Comparison of ENCODE assay signal across 14 cellular contexts in the genomic region with DNA sequence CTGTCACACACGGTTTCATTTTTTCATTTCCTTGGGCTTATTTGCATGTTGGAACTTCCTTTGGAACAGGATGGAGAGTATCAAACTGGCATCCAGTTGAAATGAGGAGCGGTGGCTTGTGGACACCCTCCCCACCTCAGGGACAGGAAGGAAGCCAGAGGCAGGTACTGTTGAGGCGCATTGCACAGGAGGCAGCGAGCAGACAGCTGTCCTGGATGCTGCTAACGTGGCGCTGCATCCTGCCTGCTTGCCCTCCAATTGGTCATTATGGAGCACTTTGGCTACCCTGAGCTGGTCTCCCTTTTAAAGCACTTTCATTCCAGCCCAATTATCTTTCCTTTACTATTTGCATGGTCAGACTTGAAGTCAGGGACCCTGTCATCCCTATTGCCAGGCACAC.
DNase-seq lines count a peak whose midpoint lies in the region; ATAC-seq and TF ChIP-seq lines count a peak whose summit lies in the region.
"Had no signal": no experiment of that assay in that cellular context is flagged by ENCODE, and none has a peak within 500 bp of the region (broad histone marks: within the 10 kb centered on the region; RNA-seq: fewer than 3 reads in every experiment).

No MANE protein-coding gene starts in this region.

- ATAC-seq in memory B cell (ENCODE audit: low read depth), result peak; percentile 44
- no peak for ATAC-seq in GM21367 (IDR thresholded peaks at IDR 0.05; ENCODE audit: unreplicated experiment)
- ATAC-seq: GM23338 had no signal

- peak overlapping the region; percentile 41 for H3K4me3 Mint-ChIP-seq in memory B cell
- H3K4me3 Mint-ChIP-seq: GM23338 had no signal

- no peaks in the 10 kb centered on the region for H3K36me3 ChIP-seq in BLaER1
- H3K36me3 ChIP-seq in GM06990 (ENCODE audit: control insufficient read depth, insufficient read depth, low read length), result no peaks in the 10 kb centered on the region

- peaks cover 47% of the 10 kb centered on the region for H3K4me1 ChIP-seq in BLaER1

- H3K9me3 Mint-ChIP-seq in memory B cell, result no peaks in the 10 kb centered on the region
- H3K9me3 Mint-ChIP-seq: CD8-positive, alpha-beta memory T cell; GM23338 had no signal

- H3K27ac Mint-ChIP-seq in memory B cell, result no peak overlapping the region
- H3K27ac Mint-ChIP-seq: GM23338 had no signal

- H3K4me1 Mint-ChIP-seq in memory B cell, result peaks cover 34% of the 10 kb centered on the region
- H3K4me1 Mint-ChIP-seq: GM23338 had no signal

- no peaks in the 10 kb centered on the region for H3K27me3 Mint-ChIP-seq in memory B cell
- H3K27me3 Mint-ChIP-seq: CD8-positive, alpha-beta memory T cell had no signal

- H3K4me2 ChIP-seq in BLaER1, result peak overlapping the region; percentile 53
- H3K4me2 ChIP-seq: GM23338, SK-N-SH had no signal

- no peaks in the 10 kb centered on the region for H4K20me1 ChIP-seq in BLaER1

- H3K27me3 ChIP-seq in BLaER1, result no peaks in the 10 kb centered on the region
- H3K27me3 ChIP-seq in GM06990 (replicated peaks; ENCODE audit: control insufficient read depth, insufficient read depth, low read length), result no peaks in the 10 kb centered on the region

- no peak overlapping the region for H3K4me3 ChIP-seq in BLaER1
- H3K4me3 ChIP-seq in GM06990 (replicated peaks; ENCODE audit: low read depth, low read length), result no peak overlapping the region
- H3K4me3 ChIP-seq: GM23338 had no signal

- peaks cover 5% of the 10 kb centered on the region; the same call in 1 of the 2 replicates for H3K9me3 ChIP-seq in BLaER1
- H3K9me3 ChIP-seq: SK-N-SH had no signal

- no peak for TF ChIP-seq CTCF in GM06990 (IDR thresholded peaks at IDR 0.05; ENCODE audit: insufficient read depth, low read length, poor library complexity, severe bottlenecking)

- H3K27ac ChIP-seq in BLaER1 (no peak overlapping the region), caudate nucleus (ENCODE audit: low read depth, low read length) (no peak overlapping the region)

- no peaks in the 10 kb centered on the region for H3K36me3 Mint-ChIP-seq in memory B cell

- peak; percentile 16 for DNase-seq in GM06990 (ENCODE audit: extremely low read depth, insufficient read length)
- DNase-seq in NCI-H524 treated with DMSO at 0.1 percent for 48 hours (lab: John Stamatoyannopoulos, UW), result peak; percentile 30
- no peak for DNase-seq in memory B cell (ENCODE audit: low spot score in 2 of 2)
- no peak for DNase-seq in midbrain (lab: John Stamatoyannopoulos, UW)
- DNase-seq in caudate nucleus (lab: John Stamatoyannopoulos, UW), result no peak
- DNase-seq: ACHN; CD8-positive, alpha-beta memory T cell; NCI-H1930; NCI-H510A treated with DMSO at 0.1 percent for 48 hours; SK-N-SH; T-helper 1 cell had no signal

- H3K9ac ChIP-seq in BLaER1, result no peak overlapping the region
- H3K9ac ChIP-seq: SK-N-SH had no signal

Comparison
In these comparisons a context has a peak if more than half of its experiments do, and no peak if none do; other contexts are left out.
1. DNase-seq: peak in GM06990 (single experiment) and NCI-H524 treated with DMSO at 0.1 percent for 48 hours (single experiment); none in memory B cell (0 of 2), midbrain (single experiment) and caudate nucleus (0 of 61).